1 cellular context compared by ENCODE assay signal in the genomic region with DNA sequence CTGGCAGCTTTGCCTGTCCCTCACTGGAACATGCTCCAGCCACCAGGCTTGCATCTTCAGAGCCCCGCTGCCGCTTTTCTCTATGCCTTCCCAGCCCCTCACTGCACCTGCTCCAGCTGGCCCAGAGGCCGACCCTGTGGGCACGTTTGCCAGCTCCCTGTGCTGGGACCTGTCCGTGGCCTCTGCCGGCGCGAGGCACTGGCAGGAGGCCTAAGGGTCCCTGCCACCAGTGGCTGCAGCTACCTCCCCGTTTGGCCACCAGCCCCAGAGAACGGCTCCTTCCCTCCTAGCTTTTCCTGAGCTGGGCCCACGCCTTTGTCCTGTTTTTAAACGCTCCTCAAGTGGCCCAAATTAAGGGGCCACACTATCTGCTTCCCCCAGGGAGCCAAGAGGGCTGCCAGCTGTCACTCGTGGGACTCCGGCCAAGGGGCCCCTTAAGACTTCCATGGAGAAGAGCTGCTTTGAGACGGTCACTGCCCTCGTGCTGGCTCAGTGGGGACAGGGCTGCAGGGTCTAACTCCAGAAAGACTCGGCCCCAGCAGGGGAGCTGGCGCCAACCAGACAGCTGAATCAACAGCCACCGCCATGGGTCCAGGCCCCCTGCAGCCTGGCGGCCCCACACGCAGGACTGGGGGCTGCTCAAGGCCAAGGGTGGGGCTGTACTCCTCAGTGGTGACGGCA.
TF ChIP-seq lines count a peak whose summit lies in the region.

No MANE protein-coding gene starts in this region.

TF ChIP-seq in HEK293, 187 proteins besides CTCF, POLR2A, EP300 and RAD21 (continued from another document):
- peak; percentile 100 for TF ChIP-seq GLIS1 (tag by site-specific recombination; IDR thresholded peaks at IDR 0.05)
- TF ChIP-seq ZNF830 (tag by site-specific recombination; IDR thresholded peaks at IDR 0.05; ENCODE audit: low read depth), result no peak
- TF ChIP-seq ZNF140 (tag by site-specific recombination; IDR thresholded peaks at IDR 0.05), result no peak
- TF ChIP-seq ZNF302 (tag by site-specific recombination; IDR thresholded peaks at IDR 0.05; ENCODE audit: low read depth), result no peak
- no peak for TF ChIP-seq SALL2 (tag by site-specific recombination; IDR thresholded peaks at IDR 0.05; ENCODE audit: borderline replicate concordance)
- no peak for TF ChIP-seq ZNF114 (tag by site-specific recombination; IDR thresholded peaks at IDR 0.05)
- no peak for TF ChIP-seq WT1 (tag by site-specific recombination; IDR thresholded peaks at IDR 0.05)
- no peak for TF ChIP-seq KLF10 (tag by site-specific recombination; IDR thresholded peaks at IDR 0.05)
- TF ChIP-seq, protein P1, sequence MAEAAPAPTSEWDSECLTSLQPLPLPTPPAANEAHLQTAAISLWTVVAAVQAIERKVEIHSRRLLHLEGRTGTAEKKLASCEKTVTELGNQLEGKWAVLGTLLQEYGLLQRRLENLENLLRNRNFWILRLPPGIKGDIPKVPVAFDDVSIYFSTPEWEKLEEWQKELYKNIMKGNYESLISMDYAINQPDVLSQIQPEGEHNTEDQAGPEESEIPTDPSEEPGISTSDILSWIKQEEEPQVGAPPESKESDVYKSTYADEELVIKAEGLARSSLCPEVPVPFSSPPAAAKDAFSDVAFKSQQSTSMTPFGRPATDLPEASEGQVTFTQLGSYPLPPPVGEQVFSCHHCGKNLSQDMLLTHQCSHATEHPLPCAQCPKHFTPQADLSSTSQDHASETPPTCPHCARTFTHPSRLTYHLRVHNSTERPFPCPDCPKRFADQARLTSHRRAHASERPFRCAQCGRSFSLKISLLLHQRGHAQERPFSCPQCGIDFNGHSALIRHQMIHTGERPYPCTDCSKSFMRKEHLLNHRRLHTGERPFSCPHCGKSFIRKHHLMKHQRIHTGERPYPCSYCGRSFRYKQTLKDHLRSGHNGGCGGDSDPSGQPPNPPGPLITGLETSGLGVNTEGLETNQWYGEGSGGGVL (tag by site-specific recombination; IDR thresholded peaks at IDR 0.05), result peak; percentile 9; the same call in 1 of the 2 replicates
- no peak for TF ChIP-seq ZSCAN23 (tag by site-specific recombination; IDR thresholded peaks at IDR 0.05)
- peak; percentile 77 for TF ChIP-seq GLIS2 (tag by site-specific recombination; IDR thresholded peaks at IDR 0.05)
- TF ChIP-seq HOXD13 (CRISPR knock-in tag; IDR thresholded peaks at IDR 0.05; ENCODE audit: borderline replicate concordance), result no peak
- TF ChIP-seq ZFP69B (tag by site-specific recombination; IDR thresholded peaks at IDR 0.05), result 0 out of 2 replicates have a peak, but pooled peaks have one; percentile 11
- no peak for TF ChIP-seq ZFP41 (tag by site-specific recombination; IDR thresholded peaks at IDR 0.05; ENCODE audit: borderline replicate concordance)
- TF ChIP-seq ZNF274 (IDR thresholded peaks at IDR 0.05; ENCODE audit: low read length), result no peak
- TF ChIP-seq ZNF274 (tag by site-specific recombination; IDR thresholded peaks at IDR 0.05; ENCODE audit: borderline replicate concordance), result no peak
- TF ChIP-seq, protein P2, sequence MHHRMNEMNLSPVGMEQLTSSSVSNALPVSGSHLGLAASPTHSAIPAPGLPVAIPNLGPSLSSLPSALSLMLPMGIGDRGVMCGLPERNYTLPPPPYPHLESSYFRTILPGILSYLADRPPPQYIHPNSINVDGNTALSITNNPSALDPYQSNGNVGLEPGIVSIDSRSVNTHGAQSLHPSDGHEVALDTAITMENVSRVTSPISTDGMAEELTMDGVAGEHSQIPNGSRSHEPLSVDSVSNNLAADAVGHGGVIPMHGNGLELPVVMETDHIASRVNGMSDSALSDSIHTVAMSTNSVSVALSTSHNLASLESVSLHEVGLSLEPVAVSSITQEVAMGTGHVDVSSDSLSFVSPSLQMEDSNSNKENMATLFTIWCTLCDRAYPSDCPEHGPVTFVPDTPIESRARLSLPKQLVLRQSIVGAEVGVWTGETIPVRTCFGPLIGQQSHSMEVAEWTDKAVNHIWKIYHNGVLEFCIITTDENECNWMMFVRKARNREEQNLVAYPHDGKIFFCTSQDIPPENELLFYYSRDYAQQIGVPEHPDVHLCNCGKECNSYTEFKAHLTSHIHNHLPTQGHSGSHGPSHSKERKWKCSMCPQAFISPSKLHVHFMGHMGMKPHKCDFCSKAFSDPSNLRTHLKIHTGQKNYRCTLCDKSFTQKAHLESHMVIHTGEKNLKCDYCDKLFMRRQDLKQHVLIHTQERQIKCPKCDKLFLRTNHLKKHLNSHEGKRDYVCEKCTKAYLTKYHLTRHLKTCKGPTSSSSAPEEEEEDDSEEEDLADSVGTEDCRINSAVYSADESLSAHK (tag by site-specific recombination; IDR thresholded peaks at IDR 0.05), result peak; percentile 97
- peak; percentile 78 for TF ChIP-seq ZNF423 (tag by site-specific recombination; IDR thresholded peaks at IDR 0.05)
- TF ChIP-seq, protein P3, sequence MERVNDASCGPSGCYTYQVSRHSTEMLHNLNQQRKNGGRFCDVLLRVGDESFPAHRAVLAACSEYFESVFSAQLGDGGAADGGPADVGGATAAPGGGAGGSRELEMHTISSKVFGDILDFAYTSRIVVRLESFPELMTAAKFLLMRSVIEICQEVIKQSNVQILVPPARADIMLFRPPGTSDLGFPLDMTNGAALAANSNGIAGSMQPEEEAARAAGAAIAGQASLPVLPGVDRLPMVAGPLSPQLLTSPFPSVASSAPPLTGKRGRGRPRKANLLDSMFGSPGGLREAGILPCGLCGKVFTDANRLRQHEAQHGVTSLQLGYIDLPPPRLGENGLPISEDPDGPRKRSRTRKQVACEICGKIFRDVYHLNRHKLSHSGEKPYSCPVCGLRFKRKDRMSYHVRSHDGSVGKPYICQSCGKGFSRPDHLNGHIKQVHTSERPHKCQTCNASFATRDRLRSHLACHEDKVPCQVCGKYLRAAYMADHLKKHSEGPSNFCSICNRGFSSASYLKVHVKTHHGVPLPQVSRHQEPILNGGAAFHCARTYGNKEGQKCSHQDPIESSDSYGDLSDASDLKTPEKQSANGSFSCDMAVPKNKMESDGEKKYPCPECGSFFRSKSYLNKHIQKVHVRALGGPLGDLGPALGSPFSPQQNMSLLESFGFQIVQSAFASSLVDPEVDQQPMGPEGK (tag by site-specific recombination; IDR thresholded peaks at IDR 0.05), result peak; percentile 36; the same call in 1 of the 2 replicates
- peak; percentile 54; the same call in 1 of the 2 replicates for TF ChIP-seq ZBTB8A (tag by site-specific recombination; IDR thresholded peaks at IDR 0.05)
- no peak for TF ChIP-seq ZNF707 (tag by site-specific recombination; IDR thresholded peaks at IDR 0.05)
- TF ChIP-seq, protein P4, sequence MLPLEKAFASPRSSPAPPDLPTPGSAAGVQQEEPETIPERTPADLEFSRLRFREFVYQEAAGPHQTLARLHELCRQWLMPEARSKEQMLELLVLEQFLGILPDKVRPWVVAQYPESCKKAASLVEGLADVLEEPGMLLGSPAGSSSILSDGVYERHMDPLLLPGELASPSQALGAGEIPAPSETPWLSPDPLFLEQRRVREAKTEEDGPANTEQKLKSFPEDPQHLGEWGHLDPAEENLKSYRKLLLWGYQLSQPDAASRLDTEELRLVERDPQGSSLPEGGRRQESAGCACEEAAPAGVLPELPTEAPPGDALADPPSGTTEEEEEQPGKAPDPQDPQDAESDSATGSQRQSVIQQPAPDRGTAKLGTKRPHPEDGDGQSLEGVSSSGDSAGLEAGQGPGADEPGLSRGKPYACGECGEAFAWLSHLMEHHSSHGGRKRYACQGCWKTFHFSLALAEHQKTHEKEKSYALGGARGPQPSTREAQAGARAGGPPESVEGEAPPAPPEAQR (tag by site-specific recombination; IDR thresholded peaks at IDR 0.05), result no peak
- no peak for TF ChIP-seq ZNF121 (tag by site-specific recombination; IDR thresholded peaks at IDR 0.05)
- TF ChIP-seq ZIC2 (tag by site-specific recombination; IDR thresholded peaks at IDR 0.05), result peak; percentile 100
